20 cellular contexts compared by ENCODE assay signal in genomic region chr2:142918624-142919023, GRCh38. TPM values are rescaled to one million over a fixed set of nuclear protein-coding genes. Genes with fewer than 3 reads are reported as not detected.
A peak's percentile ranks its signal among the peaks of the same experiment; 100 is the strongest.
DNase-seq lines count a peak whose midpoint lies in the region; ATAC-seq lines count a peak whose summit lies in the region.
"Had no signal": no experiment of that assay in that cellular context is flagged by ENCODE, and none has a peak within 500 bp of the region (broad histone marks: within the 10 kb centered on the region; RNA-seq: fewer than 3 reads in every experiment).

No MANE protein-coding gene starts in this region.

- DNase-seq in LHCN-M2 (ENCODE audit: low read depth) (peak; percentile 46), amniotic epithelial cell (ENCODE audit: low read depth) (peak; percentile 16), fibroblast of peridontal ligament (ENCODE audit: extremely low read depth) (peak; percentile 75), stromal cell of bone marrow (ENCODE audit: low read depth) (peak; percentile 28), SKM-1 treated with dmso at 0.1 percent for 144 hours (lab: John Stamatoyannopoulos, UW; ENCODE audit: unreplicated experiment) (no peak)
- DNase-seq in CD8-positive, alpha-beta memory T cell: no peak
- DNase-seq: CD4-positive, alpha-beta memory T cell; KBM-7; NCI-H1105; NCI-H146; NCI-H2029; NCI-H226; NCI-H774; NK-92 treated with Interleukin-12 subunit alpha and Interleukin-12 subunit beta, amount 100 ng/mL, for 24 hours; Peyer's patch had no signal

- no peaks in the 10 kb centered on the region for H3K4me1 Mint-ChIP-seq in CD8-positive, alpha-beta memory T cell
- H3K4me1 Mint-ChIP-seq: CD4-positive, alpha-beta memory T cell had no signal

- H3K4me3 ChIP-seq in CD8-positive, alpha-beta memory T cell (ENCODE audit: low read length): no peak overlapping the region
- H3K4me3 ChIP-seq: BLaER1 treated with 17β-estradiol and CSF1 and Interleukin-3, amounts not matched to agents 10 nM and 100 nM; Peyer's patch; SJSA1 had no signal

- POLR2A ChIA-PET in CD8-positive, alpha-beta memory T cell (lab: Charles Lee): no interaction called here

- no peak overlapping the region for H3K27ac ChIP-seq in CD8-positive, alpha-beta memory T cell (ENCODE audit: low read depth, low read length)
- H3K27ac ChIP-seq: BLaER1 treated with 17β-estradiol and CSF1 and Interleukin-3, amounts not matched to agents 10 nM and 100 nM; Peyer's patch; SJSA1 had no signal

- no peak for ATAC-seq in GM18909 (IDR thresholded peaks at IDR 0.05; ENCODE audit: poor library complexity, unreplicated experiment)
- ATAC-seq: HepG2 had no signal

- no peak overlapping the region for H3K27ac Mint-ChIP-seq in CD8-positive, alpha-beta memory T cell
- H3K27ac Mint-ChIP-seq: CD4-positive, alpha-beta memory T cell had no signal

- no peaks in the 10 kb centered on the region for H3K9me3 ChIP-seq in CD8-positive, alpha-beta memory T cell (ENCODE audit: low read length)
- H3K9me3 ChIP-seq: Peyer's patch, SJSA1 had no signal

- CTCF ChIA-PET in CD8-positive, alpha-beta memory T cell (lab: Charles Lee): no interaction called here

- peaks cover 0 to 2% (median 0%) of the 10 kb centered on the region in 5 donors for H3K9me3 Mint-ChIP-seq in CD8-positive, alpha-beta memory T cell

- H3K4me1 ChIP-seq in CD8-positive, alpha-beta memory T cell (ENCODE audit: insufficient read depth, low read length): no peaks in the 10 kb centered on the region
- H3K4me1 ChIP-seq: Peyer's patch, SJSA1 had no signal

- no peaks in the 10 kb centered on the region for H3K27me3 ChIP-seq in CD8-positive, alpha-beta memory T cell (ENCODE audit: insufficient read depth, low read length, poor library complexity, severe bottlenecking)
- H3K27me3 ChIP-seq: BLaER1 treated with 17β-estradiol and CSF1 and Interleukin-3, amounts not matched to agents 10 nM and 100 nM; Peyer's patch; SJSA1 had no signal

- no peaks in the 10 kb centered on the region for H3K36me3 Mint-ChIP-seq in CD8-positive, alpha-beta memory T cell
- H3K36me3 Mint-ChIP-seq: CD4-positive, alpha-beta memory T cell had no signal

- H3K27me3 Mint-ChIP-seq in CD8-positive, alpha-beta memory T cell: peaks cover 4 to 5% of the 10 kb centered on the region in 2 donors

- no peak overlapping the region for H3K4me3 Mint-ChIP-seq in CD8-positive, alpha-beta memory T cell
- H3K4me3 Mint-ChIP-seq: CD4-positive, alpha-beta memory T cell had no signal

- no peaks in the 10 kb centered on the region for H3K36me3 ChIP-seq in CD8-positive, alpha-beta memory T cell (ENCODE audit: insufficient read depth, low read length)
- H3K36me3 ChIP-seq: Peyer's patch, SJSA1 had no signal

RNA-seq across cellular contexts. Expression of gene KYNU, which starts 41.2 kb away (rescaled TPM):
- 0.51 and 1.5 TPM in 2 replicates for total RNA-seq in LHCN-M2 (2014; rRNA removed)
- polyA plus RNA-seq in LHCN-M2 (2012): 0.16 TPM
- total RNA-seq in CD8-positive, alpha-beta memory T cell: under 1 TPM in 1 of 2 experiments, not detected in 1; 0.20 TPM
- not detected for polyA plus RNA-seq in CD8-positive, alpha-beta memory T cell
- total RNA-seq: G401, SJSA1 had no signal

Comparison
In these comparisons a context has a peak if more than half of its experiments do, and no peak if none do; other contexts are left out.
1. DNase-seq: peak in LHCN-M2 (single experiment), amniotic epithelial cell (single experiment), fibroblast of peridontal ligament (single experiment) and stromal cell of bone marrow (single experiment); none in SKM-1 treated with dmso at 0.1 percent for 144 hours (single experiment) and CD8-positive, alpha-beta memory T cell (0 of 5).